ENCODE assay signal across 8 cellular contexts in the genomic region with DNA sequence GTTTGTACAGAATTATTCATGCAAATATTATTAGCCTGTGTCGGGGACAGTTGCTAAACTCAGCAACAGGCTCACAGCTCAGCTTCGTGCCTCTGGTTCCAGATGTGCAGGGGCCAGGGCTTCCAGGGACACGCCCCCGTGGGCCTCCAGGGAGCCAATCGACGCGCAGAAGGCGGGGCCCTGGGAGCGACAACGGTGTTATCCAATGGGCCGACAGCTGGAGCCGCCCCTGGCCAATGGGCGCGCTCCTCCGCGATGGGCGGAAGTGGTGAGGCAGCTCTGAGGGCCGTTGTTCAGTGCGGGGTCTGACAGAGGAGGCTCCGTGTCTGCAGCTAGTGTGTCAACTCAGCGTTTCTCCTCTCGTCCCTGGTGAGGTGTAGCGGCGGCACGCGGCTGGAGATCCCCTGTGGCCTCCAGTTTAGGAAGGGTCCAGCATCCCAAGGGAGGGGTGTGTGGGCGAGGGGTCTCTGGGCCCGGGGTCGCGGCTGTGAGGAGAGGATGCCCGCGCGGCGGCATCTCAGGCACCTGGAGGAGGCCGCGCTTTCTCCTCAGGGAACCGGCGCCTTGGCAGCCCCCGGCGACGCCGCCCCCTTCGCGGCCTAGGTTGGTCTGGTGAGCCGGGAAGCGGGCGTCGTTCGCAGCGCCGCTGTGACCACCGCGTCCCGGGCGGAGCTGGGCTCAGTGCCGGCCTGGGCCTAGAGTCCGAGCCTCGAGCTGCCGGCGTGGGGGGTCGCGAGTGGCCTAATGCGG.
A peak's percentile ranks its signal among the peaks of the same experiment; 100 is the strongest.
DNase-seq lines count a peak whose midpoint lies in the region; ATAC-seq lines count a peak whose summit lies in the region.

A gene with protein sequence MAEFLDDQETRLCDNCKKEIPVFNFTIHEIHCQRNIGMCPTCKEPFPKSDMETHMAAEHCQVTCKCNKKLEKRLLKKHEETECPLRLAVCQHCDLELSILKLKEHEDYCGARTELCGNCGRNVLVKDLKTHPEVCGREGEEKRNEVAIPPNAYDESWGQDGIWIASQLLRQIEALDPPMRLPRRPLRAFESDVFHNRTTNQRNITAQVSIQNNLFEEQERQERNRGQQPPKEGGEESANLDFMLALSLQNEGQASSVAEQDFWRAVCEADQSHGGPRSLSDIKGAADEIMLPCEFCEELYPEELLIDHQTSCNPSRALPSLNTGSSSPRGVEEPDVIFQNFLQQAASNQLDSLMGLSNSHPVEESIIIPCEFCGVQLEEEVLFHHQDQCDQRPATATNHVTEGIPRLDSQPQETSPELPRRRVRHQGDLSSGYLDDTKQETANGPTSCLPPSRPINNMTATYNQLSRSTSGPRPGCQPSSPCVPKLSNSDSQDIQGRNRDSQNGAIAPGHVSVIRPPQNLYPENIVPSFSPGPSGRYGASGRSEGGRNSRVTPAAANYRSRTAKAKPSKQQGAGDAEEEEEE (plus strand): TSS at position 311 of the 750 bp plus-strand sequence. CDS start 4,963 bp downstream, outside the sequence.

- no peaks in the 10 kb centered on the region for H3K27me3 ChIP-seq in BLaER1 treated with 17β-estradiol and CSF1 and Interleukin-3, amounts not matched to agents 10 nM and 100 nM

- no peaks in the 10 kb centered on the region for H3K36me3 ChIP-seq in BLaER1 treated with 17β-estradiol and CSF1 and Interleukin-3, amounts not matched to agents 10 nM and 100 nM

- DNase-seq in NCI-H748 (lab: John Stamatoyannopoulos, UW; ENCODE audit: unreplicated experiment) (peak; percentile 98), dedifferentiated amniotic fluid mesenchymal stem cell (ENCODE audit: extremely low spot score) (peak; percentile 97), left kidney (ENCODE audit: low read depth, low spot score) (peak; percentile 99)
- DNase-seq in activated CD4-positive, alpha-beta T cell treated with anti-CD3 and anti-CD28 coated beads, Interleukin-2, amount 50 U/mL, for 1 hour, result peak; percentile 98
- peak; percentile 98 to 99 for DNase-seq in stimulated activated CD4-positive, alpha-beta T cell treated with anti-CD3 and anti-CD28 coated beads, Interleukin-2, amount 100 ng/mL, for 24 hours

- H3K27ac ChIP-seq in BLaER1 treated with 17β-estradiol and CSF1 and Interleukin-3, amounts not matched to agents 10 nM and 100 nM, result peak within 1 kb of the TSS; percentile 82 to 97 (median 86)

- peak; percentile 97 for ATAC-seq in GM19351 (IDR thresholded peaks at IDR 0.05; ENCODE audit: unreplicated experiment)
- peak; percentile 96 for ATAC-seq in HG03521 (IDR thresholded peaks at IDR 0.05; ENCODE audit: unreplicated experiment)

- H3K4me1 ChIP-seq in BLaER1 treated with 17β-estradiol and CSF1 and Interleukin-3, amounts not matched to agents 10 nM and 100 nM, result peaks cover 46 to 53% (median 49%) of the 10 kb centered on the region in 10 experiments

- H3K4me2 ChIP-seq in BLaER1 treated with 17β-estradiol and CSF1 and Interleukin-3, amounts not matched to agents 10 nM and 100 nM, result peak within 1 kb of the TSS; percentile 82 to 100 (median 96)

- peak within 1 kb of the TSS; percentile 74 to 98 (median 87) for H3K4me3 ChIP-seq in BLaER1 treated with 17β-estradiol and CSF1 and Interleukin-3, amounts not matched to agents 10 nM and 100 nM

- peak within 1 kb of the TSS; percentile 86 to 97 (median 92) for H3K9ac ChIP-seq in BLaER1 treated with 17β-estradiol and CSF1 and Interleukin-3, amounts not matched to agents 10 nM and 100 nM

- H3K9me3 ChIP-seq in BLaER1 treated with 17β-estradiol and CSF1 and Interleukin-3, amounts not matched to agents 10 nM and 100 nM (replicated peaks in 1 of 11), result no peaks in the 10 kb centered on the region

- peaks cover 0 to 19% (median 10%) of the 10 kb centered on the region in 11 experiments; a peak in 11 of 22 replicates for H4K20me1 ChIP-seq in BLaER1 treated with 17β-estradiol and CSF1 and Interleukin-3, amounts not matched to agents 10 nM and 100 nM

Comparison
In these comparisons a context has a peak if more than half of its experiments do, and no peak if none do; other contexts are left out.
1. Peak in every context shown above with its lines: DNase-seq, ATAC-seq, H3K4me3 ChIP-seq and H3K27ac ChIP-seq.